In the genomic region with DNA sequence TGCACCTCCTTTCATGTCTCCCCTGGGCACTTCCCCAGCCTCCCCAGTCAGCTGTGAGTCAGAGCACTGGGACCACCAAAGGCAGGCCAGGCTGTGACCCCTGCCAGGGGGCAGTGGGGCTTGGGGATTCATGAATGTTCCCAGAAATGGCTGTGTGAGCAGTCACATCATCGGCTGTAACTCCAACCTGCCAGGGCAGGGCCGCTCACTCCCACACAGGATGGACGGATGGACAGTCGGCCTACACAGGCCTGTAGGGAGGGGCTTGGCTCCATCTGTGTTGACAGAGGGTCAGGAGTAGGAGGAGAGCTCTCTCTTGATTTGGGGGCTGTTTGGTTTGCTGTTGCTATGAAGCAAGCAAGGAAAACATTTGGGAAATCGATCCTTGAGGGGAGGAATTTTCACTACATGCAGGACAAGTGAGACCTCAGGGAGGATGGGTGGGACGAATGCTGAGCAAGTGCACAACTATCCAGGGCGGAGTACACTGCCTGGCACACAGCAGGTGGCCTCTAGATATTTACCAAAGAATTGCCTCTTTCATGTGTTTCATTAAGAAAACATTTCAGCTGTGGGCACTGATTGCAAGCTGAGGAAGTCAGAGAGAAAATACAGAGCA, we compare ENCODE assay signal across 18 cellular contexts. TPM values are rescaled to one million over a fixed set of nuclear protein-coding genes. Genes with fewer than 3 reads are reported as not detected.
DNase-seq lines count a peak whose midpoint lies in the region; ATAC-seq and TF ChIP-seq lines count a peak whose summit lies in the region.
"Had no signal": no experiment of that assay in that cellular context is flagged by ENCODE, and none has a peak within 500 bp of the region (broad histone marks: within the 10 kb centered on the region; RNA-seq: fewer than 3 reads in every experiment).

No MANE protein-coding gene starts in this region.

- H3K4me3 ChIP-seq in brain microvascular endothelial cell (ENCODE audit: low read depth, low read length) (no peak overlapping the region), right lobe of liver (no peak overlapping the region), lower lobe of right lung (no peak overlapping the region)

- H3K4me1 ChIP-seq in right lobe of liver = peaks cover 0 to 63% (median 25%) of the 10 kb centered on the region in 4 donors
- peaks cover 8% of the 10 kb centered on the region for H3K4me1 ChIP-seq in lower lobe of right lung
- H3K4me1 ChIP-seq: BE2C had no signal

- H3K9me3 ChIP-seq in right lobe of liver (no peaks in the 10 kb centered on the region), lower lobe of right lung (no peaks in the 10 kb centered on the region)
- H3K9me3 ChIP-seq: BE2C had no signal

- ATAC-seq in right lobe of liver (peak; percentile 48 to 75 (median 64)), HG03520 (IDR thresholded peaks at IDR 0.05; ENCODE audit: unreplicated experiment) (no peak), HG03039 (IDR thresholded peaks at IDR 0.05; ENCODE audit: unreplicated experiment) (no peak), lower lobe of right lung (no peak)
- ATAC-seq: naive thymus-derived CD4-positive, alpha-beta T cell; stimulated activated naive B cell treated with anti-CD40 and anti-IgM and Interleukin-4, amounts not matched to agents 10 μg/mL and 1 μg/mL and 100 μg/mL, for 72 hours had no signal

- in situ Hi-C loops in brain microvascular endothelial cell (cut with HindIII; ENCODE audit: low pct_ligation_motif_present, low sequenced_read_pairs) = no loop called here

- WGBS in right lobe of liver (ENCODE audit: insufficient coverage, low coverage, low lambda C conversion rate, missing lambda C conversion rate) = 33% methylated on average over 4 of the region's 7 CpGs

- TF ChIP-seq CTCF in brain microvascular endothelial cell (IDR thresholded peaks at IDR 0.05; ENCODE audit: low read depth, low read length, missing control alignments) (no peak), right lobe of liver (IDR thresholded peaks at IDR 0.05) (no peak), lower lobe of right lung (IDR thresholded peaks at IDR 0.05) (no peak)

- H3K36me3 ChIP-seq in brain microvascular endothelial cell (replicated peaks) (no peaks in the 10 kb centered on the region), right lobe of liver (peaks cover 0 to 13% (median 2%) of the 10 kb centered on the region in 4 donors), lower lobe of right lung (no peaks in the 10 kb centered on the region)
- H3K36me3 ChIP-seq: BE2C had no signal

- H3K27me3 ChIP-seq in brain microvascular endothelial cell (replicated peaks) (no peaks in the 10 kb centered on the region), right lobe of liver (no peaks in the 10 kb centered on the region), lower lobe of right lung (ENCODE audit: low read depth) (peaks cover 50% of the 10 kb centered on the region)

- H3K27ac ChIP-seq in brain microvascular endothelial cell (peak overlapping the region; percentile 9), right lobe of liver (peak overlapping the region; percentile 93 to 98 (median 98)), lower lobe of right lung (no peak overlapping the region)

- TF ChIP-seq RAD21 in Ishikawa (IDR thresholded peaks at IDR 0.05; ENCODE audit: low read depth) = no peak

- peak; percentile 78 for TF ChIP-seq POLR2A in right lobe of liver (IDR thresholded peaks at IDR 0.05)

- TF ChIP-seq EP300 in Ishikawa (IDR thresholded peaks at IDR 0.05; ENCODE audit: borderline replicate concordance) = no peak

- DNase-seq in COLO829 (ENCODE audit: low spot score) (peak; percentile 86), brain microvascular endothelial cell (no peak), right lobe of liver (peak; percentile 77 to 95 (median 88)), activated gamma-delta T cell treated with Interleukin-2 at 50 U/mL for 16 hours (no peak), lower lobe of right lung (no peak)
- DNase-seq: aorta; BE2C; glutamatergic neuron; kidney; naive thymus-derived CD4-positive, alpha-beta T cell; NCI-H446 treated with DMSO at 0.1 percent for 48 hours; retina; stimulated activated naive B cell treated with anti-CD40 and anti-IgM and Interleukin-4, amounts not matched to agents 10 μg/mL and 1 μg/mL and 100 μg/mL, for 72 hours had no signal

- intact Hi-C loops in right lobe of liver (cut with DNase I) = loop anchor here in 1 of 2 donors (10.0 kb wide), 1 partner anchor 181 kb away; no protein-coding TSS in a partner anchor
- intact Hi-C loops in lower lobe of right lung (cut with DNase I) = no loop called here

TF ChIP-seq in Ishikawa, 13 proteins besides CTCF, POLR2A, EP300 and RAD21:
- no peak for TF ChIP-seq REST (IDR thresholded peaks at IDR 0.05; ENCODE audit: low read depth)
- no peak for TF ChIP-seq NFIC (IDR thresholded peaks at IDR 0.05)
- TF ChIP-seq, protein P1, sequence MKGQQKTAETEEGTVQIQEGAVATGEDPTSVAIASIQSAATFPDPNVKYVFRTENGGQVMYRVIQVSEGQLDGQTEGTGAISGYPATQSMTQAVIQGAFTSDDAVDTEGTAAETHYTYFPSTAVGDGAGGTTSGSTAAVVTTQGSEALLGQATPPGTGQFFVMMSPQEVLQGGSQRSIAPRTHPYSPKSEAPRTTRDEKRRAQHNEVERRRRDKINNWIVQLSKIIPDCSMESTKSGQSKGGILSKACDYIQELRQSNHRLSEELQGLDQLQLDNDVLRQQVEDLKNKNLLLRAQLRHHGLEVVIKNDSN (IDR thresholded peaks at IDR 0.05) = no peak
- TF ChIP-seq ZBTB7A (IDR thresholded peaks at IDR 0.05; ENCODE audit: low read depth) = no peak
- TF ChIP-seq, protein P2, sequence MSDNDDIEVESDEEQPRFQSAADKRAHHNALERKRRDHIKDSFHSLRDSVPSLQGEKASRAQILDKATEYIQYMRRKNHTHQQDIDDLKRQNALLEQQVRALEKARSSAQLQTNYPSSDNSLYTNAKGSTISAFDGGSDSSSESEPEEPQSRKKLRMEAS (IDR thresholded peaks at IDR 0.05) = no peak
- peak; percentile 42; the same call in 1 of the 2 replicates for TF ChIP-seq TEAD4 (IDR thresholded peaks at IDR 0.05)
- TF ChIP-seq CEBPB (IDR thresholded peaks at IDR 0.05) = no peak

RNA-seq across cellular contexts. Expression of gene IGFBP1, which starts 2.9 kb away (rescaled TPM):
- 100 to 1,000 TPM in 5 of 6 experiments, 1 to 10 TPM in 1; 7.7 to 566 (median 283) TPM for total RNA-seq in right lobe of liver
- total RNA-seq in lower lobe of right lung = not detected
- total RNA-seq: activated T-helper 1 cell treated with anti-CD3 and anti-CD28 coated beads, Interleukin-12 subunit alpha, Interleukin-12 subunit beta, Interleukin-2, Interleukin-4 antibody, amounts not matched to agents 30 ng/mL and 10 ng/mL and 1 ng/mL, durations not matched to agents 14 hours and 24 hours and 36 hours; aorta; kidney; naive thymus-derived CD4-positive, alpha-beta T cell; urinary bladder had no signal

RNA-seq across cellular contexts. Expression of gene CCDC201, which starts 12.5 kb away (rescaled TPM):
- total RNA-seq in right lobe of liver = under 1 TPM in 1 of 6 experiments, not detected in 5; 0.07 TPM
- not detected for total RNA-seq in lower lobe of right lung
- total RNA-seq: activated T-helper 1 cell treated with anti-CD3 and anti-CD28 coated beads, Interleukin-12 subunit alpha, Interleukin-12 subunit beta, Interleukin-2, Interleukin-4 antibody, amounts not matched to agents 30 ng/mL and 10 ng/mL and 1 ng/mL, durations not matched to agents 14 hours and 24 hours and 36 hours; aorta; kidney; naive thymus-derived CD4-positive, alpha-beta T cell; urinary bladder had no signal

RNA-seq across cellular contexts. Expression of gene IGFBP3, which starts 35.7 kb away (rescaled TPM):
- total RNA-seq in right lobe of liver (100 to 1,000 TPM in 5 of 6 experiments, 10 to 100 TPM in 1; 85.9 to 321 (median 183) TPM), lower lobe of right lung (32.2 TPM)

Comparison
In these comparisons a context has a peak if more than half of its experiments do, and no peak if none do; other contexts are left out.
1. DNase-seq: peak in COLO829 (single experiment) and right lobe of liver (3 of 3); none in brain microvascular endothelial cell (single experiment), activated gamma-delta T cell treated with Interleukin-2 at 50 U/mL for 16 hours (single experiment) and lower lobe of right lung (single experiment).
2. ATAC-seq: peak in right lobe of liver (4 of 4); none in HG03520 (single experiment), HG03039 (single experiment) and lower lobe of right lung (0 of 2).